In genomic region chr1:52239708-52240001, GRCh38 we compare ENCODE assay signal across 12 cellular contexts.
DNase-seq lines count a peak whose midpoint lies in the region; ATAC-seq lines count a peak whose summit lies in the region.
"Had no signal": no experiment of that assay in that cellular context is flagged by ENCODE, and none has a peak within 500 bp of the region (broad histone marks: within the 10 kb centered on the region; RNA-seq: fewer than 3 reads in every experiment).

No MANE protein-coding gene starts in this region.

- peaks cover 4% of the 10 kb centered on the region; the same call in 1 of the 2 replicates for H3K36me3 ChIP-seq in ACC112 (ENCODE audit: insufficient read depth, low read length)
- no peaks in the 10 kb centered on the region for H3K36me3 ChIP-seq in CD8-positive, alpha-beta memory T cell (ENCODE audit: insufficient read depth, low read length)

- peaks cover 32% of the 10 kb centered on the region for H3K4me1 ChIP-seq in ACC112 (ENCODE audit: control insufficient read depth, insufficient read depth, low read length, unreplicated experiment)
- peaks cover 8% of the 10 kb centered on the region for H3K4me1 ChIP-seq in CD8-positive, alpha-beta memory T cell (ENCODE audit: insufficient read depth, low read length)

- no peaks in the 10 kb centered on the region for H3K9me3 ChIP-seq in CD8-positive, alpha-beta memory T cell (ENCODE audit: low read length)

- no peaks in the 10 kb centered on the region for H3K27me3 Mint-ChIP-seq in CD8-positive, alpha-beta memory T cell

- H3K27ac Mint-ChIP-seq in CD8-positive, alpha-beta memory T cell, result no peak overlapping the region
- H3K27ac Mint-ChIP-seq: T-helper 1 cell treated with Interleukin-12 subunit alpha and Interleukin-12 subunit beta and Interleukin-4 antibody, amounts not matched to agents 30 μg/mL and 1 μg/mL, for 36 hours; type B pancreatic cell had no signal

- ATAC-seq in GM19372 (IDR thresholded peaks at IDR 0.05; ENCODE audit: low read depth, unreplicated experiment) (peak; percentile 71), HG03354 (IDR thresholded peaks at IDR 0.05; ENCODE audit: poor library complexity, severe bottlenecking, unreplicated experiment) (peak; percentile 58)
- ATAC-seq in stimulated activated naive CD8-positive, alpha-beta T cell treated with anti-CD3 and anti-CD28 coated beads, Interleukin-15, Interleukin-2, amounts not matched to agents 100 U/mL and 50 U/mL, for 24 hours, result no peak
- ATAC-seq: sciatic nerve had no signal

- H3K36me3 Mint-ChIP-seq in CD8-positive, alpha-beta memory T cell, result peaks cover 6 to 10% (median 10%) of the 10 kb centered on the region in 3 donors

- no peak overlapping the region for H3K4me3 Mint-ChIP-seq in CD8-positive, alpha-beta memory T cell
- H3K4me3 Mint-ChIP-seq: T-helper 1 cell treated with Interleukin-12 subunit alpha and Interleukin-12 subunit beta and Interleukin-4 antibody, amounts not matched to agents 30 μg/mL and 1 μg/mL, for 36 hours; type B pancreatic cell had no signal

- DNase-seq in SKM-1 treated with dmso at 0.1 percent for 144 hours (lab: John Stamatoyannopoulos, UW; ENCODE audit: unreplicated experiment) (peak; percentile 45), globus pallidus (ENCODE audit: low spot score) (no peak)
- no peak for DNase-seq in stimulated activated naive CD8-positive, alpha-beta T cell treated with anti-CD3 and anti-CD28 coated beads, Interleukin-15, Interleukin-2, amounts not matched to agents 100 U/mL and 50 U/mL, for 24 hours
- no peak for DNase-seq in CD8-positive, alpha-beta memory T cell
- no peak for DNase-seq in activated CD4-positive, CD25-positive, alpha-beta regulatory T cell (lab: John Stamatoyannopoulos, UW)
- DNase-seq: NCI-H526 treated with DMSO at 0.1 percent for 48 hours had no signal

- POLR2A ChIA-PET in CD8-positive, alpha-beta memory T cell (lab: Charles Lee), result no interaction called here

- no peak overlapping the region for H2AFZ ChIP-seq in ACC112 (ENCODE audit: low read length, unreplicated experiment)

- peaks cover 2% of the 10 kb centered on the region for H3K79me2 ChIP-seq in ACC112 (ENCODE audit: control insufficient read depth, insufficient read depth, low read length, unreplicated experiment)

- H3K27me3 ChIP-seq in ACC112 (ENCODE audit: insufficient read depth, low read length), result no peaks in the 10 kb centered on the region
- no peaks in the 10 kb centered on the region for H3K27me3 ChIP-seq in CD8-positive, alpha-beta memory T cell (ENCODE audit: insufficient read depth, low read length, poor library complexity, severe bottlenecking)

- no peaks in the 10 kb centered on the region for H3K9me3 Mint-ChIP-seq in CD8-positive, alpha-beta memory T cell
- H3K9me3 Mint-ChIP-seq: T-helper 1 cell treated with Interleukin-12 subunit alpha and Interleukin-12 subunit beta and Interleukin-4 antibody, amounts not matched to agents 30 μg/mL and 1 μg/mL, for 36 hours; type B pancreatic cell had no signal

- CTCF ChIA-PET in CD8-positive, alpha-beta memory T cell (lab: Charles Lee), result no interaction called here

- H3K27ac ChIP-seq in ACC112 (ENCODE audit: low read depth, low read length), result 0 out of 2 replicates have a peak overlapping the region, but pooled peaks have one; percentile 53
- H3K27ac ChIP-seq in CD8-positive, alpha-beta memory T cell (ENCODE audit: low read depth, low read length), result no peak overlapping the region

- H3K4me3 ChIP-seq in ACC112 (ENCODE audit: low read depth, low read length), result no peak overlapping the region
- no peak overlapping the region for H3K4me3 ChIP-seq in CD8-positive, alpha-beta memory T cell (ENCODE audit: low read length)

- H3K4me1 Mint-ChIP-seq in CD8-positive, alpha-beta memory T cell, result peaks cover 7 to 12% (median 10%) of the 10 kb centered on the region in 3 donors
